Comparison of ENCODE assay signal across 11 cellular contexts in genomic region chr1:7299994-7300393, GRCh38.
DNase-seq lines count a peak whose midpoint lies in the region; ATAC-seq and TF ChIP-seq lines count a peak whose summit lies in the region.
"Had no signal": no experiment of that assay in that cellular context is flagged by ENCODE, and none has a peak within 500 bp of the region (broad histone marks: within the 10 kb centered on the region; RNA-seq: fewer than 3 reads in every experiment).

No MANE protein-coding gene starts in this region.

- H3K4me3 ChIP-seq in gastroesophageal sphincter (no peak overlapping the region), subcutaneous abdominal adipose tissue (ENCODE audit: low read depth in 1 of 5, low read length in 5 of 5) (no peak overlapping the region), spleen (no peak overlapping the region)

- H3K9me3 ChIP-seq in gastroesophageal sphincter (peaks cover 0 to 18% (median 0%) of the 10 kb centered on the region in 3 donors), subcutaneous abdominal adipose tissue (ENCODE audit: control insufficient read depth in 5 of 5, low read length in 5 of 5) (peaks cover 0 to 4% (median 3%) of the 10 kb centered on the region in 5 donors), spleen (peaks cover 0 to 19% (median 7%) of the 10 kb centered on the region in 8 donors)

- H3K27me3 Mint-ChIP-seq in HFFc6 (ENCODE audit: insufficient read depth): no peaks in the 10 kb centered on the region; the same call in 1 of the 2 replicates

- H3K9ac ChIP-seq in subcutaneous abdominal adipose tissue (ENCODE audit: low read length in 5 of 5): no peak overlapping the region

- H3K9me3 Mint-ChIP-seq in HFFc6: peaks cover 17% of the 10 kb centered on the region

- H3K36me3 ChIP-seq in gastroesophageal sphincter (no peaks in the 10 kb centered on the region), subcutaneous abdominal adipose tissue (ENCODE audit: control insufficient read depth in 5 of 5, insufficient read depth in 5 of 5, low read length in 5 of 5) (no peaks in the 10 kb centered on the region), spleen (no peaks in the 10 kb centered on the region)
- H3K36me3 ChIP-seq: WERI-Rb-1 had no signal

- intact Hi-C loops in spleen (cut with DNase I; ENCODE audit: low total_unique reads): no loop called here

- TF ChIP-seq EP300 in gastroesophageal sphincter (IDR thresholded peaks at IDR 0.05): no peak

- peak overlapping the region; percentile 94 for H3K27ac Mint-ChIP-seq in HFFc6

- ATAC-seq in gastroesophageal sphincter (no peak), GM19023 (IDR thresholded peaks at IDR 0.05; ENCODE audit: unreplicated experiment) (no peak)

- WGBS in gastroesophageal sphincter (ENCODE audit: low coverage in 1 of 2), 2 donors: 16 to 18% methylated on average over 2 of the region's 2 CpGs
- 79 to 96% (median 90%) methylated on average over 2 of the region's 2 CpGs for WGBS in spleen, 5 donors

- TF ChIP-seq CTCF in HFFc6 (IDR thresholded peaks at IDR 0.05): no peak
- TF ChIP-seq CTCF in gastroesophageal sphincter (IDR thresholded peaks at IDR 0.05): no peak
- TF ChIP-seq CTCF in spleen (IDR thresholded peaks at IDR 0.05 in 8 of 11, conservative IDR thresholded peaks at IDR 0.05 in 3 of 11): no peak

- H3K4me1 Mint-ChIP-seq in HFFc6 (ENCODE audit: low read depth): peaks cover 85% of the 10 kb centered on the region

- peaks cover 17% of the 10 kb centered on the region for H3K36me3 Mint-ChIP-seq in HFFc6 (ENCODE audit: low read depth)

- DNase-seq in HFFc6 (peak; percentile 77), amniotic stem cell (lab: John Stamatoyannopoulos, UW) (peak; percentile 67), spleen (no peak), DMS153 (lab: John Stamatoyannopoulos, UW) (no peak)
- DNase-seq in activated CD4-positive, alpha-beta T cell treated with anti-CD3 and anti-CD28 coated beads, Interleukin-2, amount 50 U/mL, for 1 hour: no peak
- DNase-seq: activated effector memory CD4-positive, alpha-beta T cell treated with Interleukin-2 at 50 U/mL for 16 hours; KG1; WERI-Rb-1 had no signal

- H3K27me3 ChIP-seq in gastroesophageal sphincter: no peaks in the 10 kb centered on the region
- H3K27me3 ChIP-seq in subcutaneous abdominal adipose tissue (ENCODE audit: control insufficient read depth in 5 of 5, insufficient read depth in 4 of 5, low read length in 5 of 5): peaks cover 0 to 3% (median 0%) of the 10 kb centered on the region in 5 donors
- H3K27me3 ChIP-seq in spleen (replicated peaks in 1 of 7): peaks cover 0 to 26% (median 0%) of the 10 kb centered on the region in 7 donors

- H3K4me3 Mint-ChIP-seq in HFFc6: peak overlapping the region; percentile 74

- peaks cover 4 to 30% (median 10%) of the 10 kb centered on the region in 3 donors for H3K4me1 ChIP-seq in gastroesophageal sphincter
- H3K4me1 ChIP-seq in subcutaneous abdominal adipose tissue (ENCODE audit: control insufficient read depth in 5 of 5, insufficient read depth in 5 of 5, low read length in 5 of 5): peaks cover 3 to 25% (median 17%) of the 10 kb centered on the region in 5 donors
- no peaks in the 10 kb centered on the region for H3K4me1 ChIP-seq in spleen

- H3K27ac ChIP-seq in gastroesophageal sphincter (peak overlapping the region in 3 of 4 donors; percentile 62 to 67 (median 65)), subcutaneous abdominal adipose tissue (ENCODE audit: low read depth, low read length) (peak overlapping the region; percentile 34), spleen (no peak overlapping the region)
- H3K27ac ChIP-seq: WERI-Rb-1 had no signal

- no peak for TF ChIP-seq POLR2A in gastroesophageal sphincter (IDR thresholded peaks at IDR 0.05)
- no peak for TF ChIP-seq POLR2A in spleen (IDR thresholded peaks at IDR 0.05)

Comparison
In these comparisons a context has a peak if more than half of its experiments do, and no peak if none do; other contexts are left out.
1. DNase-seq: peak in HFFc6 (single experiment) and amniotic stem cell (single experiment); none in spleen (single experiment), DMS153 (single experiment) and activated CD4-positive, alpha-beta T cell treated with anti-CD3 and anti-CD28 coated beads, Interleukin-2, amount 50 U/mL, for 1 hour (single experiment).
2. H3K27ac ChIP-seq: peak in gastroesophageal sphincter (3 of 4) and subcutaneous abdominal adipose tissue (single experiment); none in spleen (0 of 8).